In the genomic region with DNA sequence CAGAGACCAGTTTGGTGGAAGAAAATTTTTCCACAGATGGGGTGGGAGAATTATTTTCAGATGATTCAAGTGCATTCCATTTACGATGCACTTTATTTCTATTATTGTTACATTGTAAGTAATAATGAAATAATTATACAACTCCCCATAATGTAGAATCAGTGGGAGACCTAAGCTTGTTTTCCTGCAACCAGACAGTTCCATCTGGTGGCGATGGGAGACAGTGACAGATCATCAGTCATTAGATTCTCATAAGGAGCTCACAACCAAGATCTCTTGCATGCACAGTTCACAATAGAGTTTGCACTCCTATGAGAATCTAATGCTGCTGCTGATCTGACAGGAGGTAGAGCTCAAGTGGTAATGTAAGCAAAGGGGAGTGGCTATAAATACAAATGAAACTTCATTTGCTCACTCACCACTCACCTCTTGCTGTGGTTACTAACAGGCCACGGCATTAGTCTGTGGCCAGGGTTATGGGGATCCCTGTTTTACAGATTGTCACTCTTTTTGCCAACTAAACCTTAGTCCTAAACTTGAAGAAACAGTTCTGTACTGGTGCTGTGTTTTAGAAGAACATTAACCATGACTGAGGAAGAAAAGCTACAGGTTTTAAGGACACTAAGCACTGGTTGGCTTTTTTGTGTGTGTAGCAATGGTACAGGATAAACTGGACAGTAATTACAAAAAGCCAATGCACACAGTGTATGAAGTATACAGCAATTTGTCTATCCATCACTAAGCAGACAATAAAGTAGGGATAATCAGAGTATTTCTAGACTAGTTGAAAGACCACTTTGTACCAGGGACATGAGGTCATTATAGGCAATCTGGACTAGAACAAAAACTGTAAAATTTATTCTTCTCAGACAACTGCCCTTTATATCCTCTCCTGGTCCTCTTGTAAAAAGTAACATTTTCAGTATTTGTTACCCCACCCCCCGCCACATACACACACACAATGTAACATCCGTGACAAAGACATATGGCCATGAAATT, we compare ENCODE assay signal across 12 cellular contexts. TPM values are rescaled to one million over a fixed set of nuclear protein-coding genes. Genes with fewer than 3 reads are reported as not detected.
DNase-seq lines count a peak whose midpoint lies in the region; ATAC-seq and TF ChIP-seq lines count a peak whose summit lies in the region.
"Had no signal": no experiment of that assay in that cellular context is flagged by ENCODE, and none has a peak within 500 bp of the region (broad histone marks: within the 10 kb centered on the region; RNA-seq: fewer than 3 reads in every experiment).

No MANE protein-coding gene starts in this region.

- no peak overlapping the region for H3K4me3 Mint-ChIP-seq in stimulated activated memory B cell treated with anti-CD40 and anti-IgM and Interleukin-4, amounts not matched to agents 10 μg/mL and 1 μg/mL and 100 μg/mL, for 72 hours
- H3K4me3 Mint-ChIP-seq: CD8-positive, alpha-beta T cell had no signal

- ATAC-seq in GM18505 (IDR thresholded peaks at IDR 0.05; ENCODE audit: unreplicated experiment) (peak; percentile 98), GM21515 (IDR thresholded peaks at IDR 0.05; ENCODE audit: unreplicated experiment) (peak; percentile 79), HG03159 (IDR thresholded peaks at IDR 0.05; ENCODE audit: unreplicated experiment) (peak; percentile 65), omental fat pad (ENCODE audit: low FRiP score) (no peak)
- no peak for ATAC-seq in stimulated activated memory B cell treated with anti-CD40 and anti-IgM and Interleukin-4, amounts not matched to agents 10 μg/mL and 1 μg/mL and 100 μg/mL, for 72 hours
- ATAC-seq: CD8-positive, alpha-beta T cell had no signal

- TF ChIP-seq POLR2A in GM18505 (IDR thresholded peaks at IDR 0.05; ENCODE audit: borderline replicate concordance, extremely low read depth, insufficient read depth, insufficient read length): no peak

- peak overlapping the region; percentile 50 for H3K27ac ChIP-seq in caudate nucleus (ENCODE audit: low read depth, low read length)

- no peak overlapping the region for H3K27ac Mint-ChIP-seq in stimulated activated memory B cell treated with anti-CD40 and anti-IgM and Interleukin-4, amounts not matched to agents 10 μg/mL and 1 μg/mL and 100 μg/mL, for 72 hours
- H3K27ac Mint-ChIP-seq: CD8-positive, alpha-beta T cell had no signal

- no peaks in the 10 kb centered on the region for H3K36me3 Mint-ChIP-seq in stimulated activated memory B cell treated with anti-CD40 and anti-IgM and Interleukin-4, amounts not matched to agents 10 μg/mL and 1 μg/mL and 100 μg/mL, for 72 hours
- H3K36me3 Mint-ChIP-seq: CD8-positive, alpha-beta T cell had no signal

- DNase-seq in caudate nucleus (lab: John Stamatoyannopoulos, UW) (peak in 6 of 61 donors; percentile 1 to 36 (median 4)), CD1c-positive myeloid dendritic cell (ENCODE audit: extremely low spot score) (no peak), omental fat pad (ENCODE audit: low spot score) (no peak), GM20000 (ENCODE audit: low spot score) (no peak)
- DNase-seq: CD8-positive, alpha-beta T cell; foreskin fibroblast; NCI-H446 treated with DMSO at 0.1 percent for 48 hours; T-helper 2 cell had no signal

- peaks cover 3% of the 10 kb centered on the region for H3K4me1 Mint-ChIP-seq in stimulated activated memory B cell treated with anti-CD40 and anti-IgM and Interleukin-4, amounts not matched to agents 10 μg/mL and 1 μg/mL and 100 μg/mL, for 72 hours

- TF ChIP-seq CTCF in omental fat pad (IDR thresholded peaks at IDR 0.05): no peak
- TF ChIP-seq CTCF in GM20000 (IDR thresholded peaks at IDR 0.05; ENCODE audit: extremely low read depth, missing control alignments): no peak

- no peaks in the 10 kb centered on the region for H3K27me3 Mint-ChIP-seq in stimulated activated memory B cell treated with anti-CD40 and anti-IgM and Interleukin-4, amounts not matched to agents 10 μg/mL and 1 μg/mL and 100 μg/mL, for 72 hours

- H3K9me3 Mint-ChIP-seq in stimulated activated memory B cell treated with anti-CD40 and anti-IgM and Interleukin-4, amounts not matched to agents 10 μg/mL and 1 μg/mL and 100 μg/mL, for 72 hours: no peaks in the 10 kb centered on the region
- H3K9me3 Mint-ChIP-seq: CD8-positive, alpha-beta T cell had no signal

RNA-seq across cellular contexts. Expression of a gene that starts 9.9 kb away (rescaled TPM):
- total RNA-seq in omental fat pad: 1 to 10 TPM; 1.9 to 3.6 (median 2.5) TPM

RNA-seq across cellular contexts. Expression of a gene that starts 22.3 kb away (rescaled TPM):
- 10 to 100 TPM; 36.7 to 56.6 (median 50.4) TPM for total RNA-seq in omental fat pad

Comparison
In these comparisons a context has a peak if more than half of its experiments do, and no peak if none do; other contexts are left out.
1. ATAC-seq: peak in GM18505 (single experiment), GM21515 (single experiment) and HG03159 (single experiment); none in omental fat pad (single experiment) and stimulated activated memory B cell treated with anti-CD40 and anti-IgM and Interleukin-4, amounts not matched to agents 10 μg/mL and 1 μg/mL and 100 μg/mL, for 72 hours (single experiment).